Comparison of ENCODE assay signal across 8 cellular contexts in genomic region chr19:50607874-50608785, GRCh38. TPM values are rescaled to one million over a fixed set of nuclear protein-coding genes. Genes with fewer than 3 reads are reported as not detected.
DNase-seq lines count a peak whose midpoint lies in the region; ATAC-seq and TF ChIP-seq lines count a peak whose summit lies in the region.

No MANE protein-coding gene starts in this region.

- H3K27ac ChIP-seq in PC-9: no peak overlapping the region

- CTCF ChIA-PET in PC-9 (lab: Charles Lee): no interaction called here

- H3K27me3 ChIP-seq in PC-9 (ENCODE audit: insufficient read depth, low read depth): peaks cover 20% of the 10 kb centered on the region

- DNase-seq in NCI-H82 treated with DMSO at 0.1 percent for 48 hours (lab: John Stamatoyannopoulos, UW; ENCODE audit: unreplicated experiment): peak; percentile 6
- DNase-seq in activated CD8-positive, alpha-beta memory T cell treated with anti-CD3 and anti-CD28 coated beads, Interleukin-2, amount 50 U/mL, for 48 hours: peak; percentile 96
- DNase-seq in fibroblast of gingiva (ENCODE audit: low read depth): peak; percentile 13
- DNase-seq in natural killer cell: peak; percentile 41
- no peak for DNase-seq in PC-9

- H3K27ac Mint-ChIP-seq in natural killer cell: no peak overlapping the region
- no peak overlapping the region for H3K27ac Mint-ChIP-seq in stimulated activated memory B cell treated with anti-CD40 and anti-IgM and Interleukin-4, amounts not matched to agents 10 μg/mL and 1 μg/mL and 100 μg/mL, for 72 hours

- TF ChIP-seq CTCF in GM12874 (IDR thresholded peaks at IDR 0.05; ENCODE audit: insufficient read depth, low read depth, low read length) (peak; percentile 64), natural killer cell (IDR thresholded peaks at IDR 0.05) (no peak), PC-9 (conservative IDR thresholded peaks at IDR 0.05) (no peak)

- no peaks in the 10 kb centered on the region for H4K20me1 ChIP-seq in PC-9 (ENCODE audit: insufficient read depth)

- H3K4me3 Mint-ChIP-seq in natural killer cell: peak overlapping the region; percentile 7
- peak overlapping the region; percentile 12 for H3K4me3 Mint-ChIP-seq in stimulated activated memory B cell treated with anti-CD40 and anti-IgM and Interleukin-4, amounts not matched to agents 10 μg/mL and 1 μg/mL and 100 μg/mL, for 72 hours

- H3K36me3 ChIP-seq in PC-9 (ENCODE audit: low read depth): no peaks in the 10 kb centered on the region

- no peak overlapping the region for H2AFZ ChIP-seq in PC-9

- BruUV-seq in PC-9 (replicated peaks; lab: Mats Ljungman, UMichigan): no TSS peak

- peaks cover 10 to 20% of the 10 kb centered on the region in 2 donors for H3K4me1 Mint-ChIP-seq in natural killer cell
- H3K4me1 Mint-ChIP-seq in stimulated activated memory B cell treated with anti-CD40 and anti-IgM and Interleukin-4, amounts not matched to agents 10 μg/mL and 1 μg/mL and 100 μg/mL, for 72 hours: peaks cover 16% of the 10 kb centered on the region

- POLR2A ChIA-PET in PC-9 (lab: Charles Lee; ENCODE audit: unreplicated experiment): no interaction called here

- intact Hi-C loops in natural killer cell (cut with micrococcal nuclease): no loop called here
- intact Hi-C loops in PC-9 (cut with micrococcal nuclease; ENCODE audit: unreplicated experiment): no loop called here

- H3K79me2 ChIP-seq in PC-9 (ENCODE audit: low read depth): no peaks in the 10 kb centered on the region

- H3K4me3 ChIP-seq in PC-9: no peak overlapping the region

- no peaks in the 10 kb centered on the region for H3K4me1 ChIP-seq in PC-9 (replicated peaks; ENCODE audit: insufficient read depth)

- no peaks in the 10 kb centered on the region for H3F3A ChIP-seq in PC-9 (ENCODE audit: insufficient read depth, low read depth)

- 0 out of 2 replicates have a peak, but pooled peaks cover 3% of the 10 kb centered on the region for H3K9me3 ChIP-seq in PC-9 (ENCODE audit: insufficient read depth, low read depth)

- H3K36me3 Mint-ChIP-seq in natural killer cell: no peaks in the 10 kb centered on the region
- peaks cover 6% of the 10 kb centered on the region for H3K36me3 Mint-ChIP-seq in stimulated activated memory B cell treated with anti-CD40 and anti-IgM and Interleukin-4, amounts not matched to agents 10 μg/mL and 1 μg/mL and 100 μg/mL, for 72 hours

- H3K27me3 Mint-ChIP-seq in natural killer cell (ENCODE audit: low read depth in 2 of 2): peaks cover 10 to 20% of the 10 kb centered on the region in 2 donors
- H3K27me3 Mint-ChIP-seq in stimulated activated memory B cell treated with anti-CD40 and anti-IgM and Interleukin-4, amounts not matched to agents 10 μg/mL and 1 μg/mL and 100 μg/mL, for 72 hours: peaks cover 39% of the 10 kb centered on the region

- H3K9me2 ChIP-seq in PC-9 (ENCODE audit: insufficient read depth): no peaks in the 10 kb centered on the region

- no peaks in the 10 kb centered on the region for H3K9me3 Mint-ChIP-seq in natural killer cell
- peaks cover 12% of the 10 kb centered on the region for H3K9me3 Mint-ChIP-seq in stimulated activated memory B cell treated with anti-CD40 and anti-IgM and Interleukin-4, amounts not matched to agents 10 μg/mL and 1 μg/mL and 100 μg/mL, for 72 hours

- peak; percentile 63 to 83 (median 70) for ATAC-seq in natural killer cell
- peak; percentile 85 for ATAC-seq in stimulated activated memory B cell treated with anti-CD40 and anti-IgM and Interleukin-4, amounts not matched to agents 10 μg/mL and 1 μg/mL and 100 μg/mL, for 72 hours
- ATAC-seq in HG03457 (IDR thresholded peaks at IDR 0.05; ENCODE audit: unreplicated experiment): no peak

- no peak overlapping the region for H3K4me2 ChIP-seq in PC-9

RNA-seq across cellular contexts. Expression of gene SYT3, which starts 31.6 kb away (rescaled TPM):
- total RNA-seq in natural killer cell (not detected), PC-9 (2021) (not detected in 2 replicates)

RNA-seq across cellular contexts. Expression of gene LRRC4B, which starts 39.9 kb away (rescaled TPM):
- total RNA-seq in natural killer cell: not detected
- not detected in 2 replicates for total RNA-seq in PC-9 (2021)

RNA-seq across cellular contexts. Expression of gene C19orf81, which starts 41.1 kb away (rescaled TPM):
- total RNA-seq in natural killer cell (not detected), PC-9 (2021) (not detected in 2 replicates)

Comparison
In these comparisons a context has a peak if more than half of its experiments do, and no peak if none do; other contexts are left out.
1. DNase-seq: peak in NCI-H82 treated with DMSO at 0.1 percent for 48 hours (single experiment), activated CD8-positive, alpha-beta memory T cell treated with anti-CD3 and anti-CD28 coated beads, Interleukin-2, amount 50 U/mL, for 48 hours (single experiment), fibroblast of gingiva (single experiment) and natural killer cell (single experiment); none in PC-9 (0 of 2).